Comparison of ENCODE assay signal across 1 cellular context in genomic region chr11:64870893-64871849, GRCh38.
TF ChIP-seq lines count a peak whose summit lies in the region.

No MANE protein-coding gene starts in this region.

TF ChIP-seq in H1, 55 proteins besides CTCF, POLR2A, EP300 and RAD21:
- no peak for TF ChIP-seq SIRT6 (IDR thresholded peaks at IDR 0.05; ENCODE audit: low read length)
